8 cellular contexts compared by ENCODE assay signal in genomic region chr10:102225646-102226541, GRCh38. TPM values are rescaled to one million over a fixed set of nuclear protein-coding genes. Genes with fewer than 3 reads are reported as not detected.
DNase-seq lines count a peak whose midpoint lies in the region; ATAC-seq and TF ChIP-seq lines count a peak whose summit lies in the region.

TSS of gene ELOVL3 (plus strand) at chr10:102226299. CDS start at chr10:102226549, 250 bp downstream.

- H3K4me1 Mint-ChIP-seq in nephron, result peaks cover 35% of the 10 kb centered on the region

- no peaks in the 10 kb centered on the region for H3K36me3 Mint-ChIP-seq in nephron (ENCODE audit: low read depth)

- H3K9me3 Mint-ChIP-seq in nephron, result no peaks in the 10 kb centered on the region

- H3K4me3 Mint-ChIP-seq in nephron, result peak within 1 kb of the TSS; percentile 74 to 80 (median 78)

- DNase-seq in BE2C, result peak; percentile 96
- peak; percentile 98 for DNase-seq in HK-2 (ENCODE audit: unreplicated experiment)
- peak; percentile 79 to 96 (median 92) for DNase-seq in Peyer's patch
- DNase-seq in activated effector memory CD4-positive, alpha-beta T cell treated with anti-CD3 and anti-CD28 coated beads, Interleukin-2, amount 50 U/mL, for 16 hours, result peak; percentile 94
- peak; percentile 95 for DNase-seq in fibroblast of pulmonary artery (ENCODE audit: low read depth)
- peak; percentile 69 to 84 (median 74) for DNase-seq in stimulated activated naive CD4-positive, alpha-beta T cell (lab: John Stamatoyannopoulos, UW)

- TF ChIP-seq POLR2A in Peyer's patch (IDR thresholded peaks at IDR 0.05), result no peak

- H3K4me3 ChIP-seq in BE2C (ENCODE audit: low read depth, low read length), result peak within 1 kb of the TSS; percentile 42
- peak within 1 kb of the TSS in 3 of 4 donors; percentile 24 to 35 (median 31) for H3K4me3 ChIP-seq in Peyer's patch
- peak within 1 kb of the TSS; percentile 15 for H3K4me3 ChIP-seq in fibroblast of pulmonary artery (replicated peaks; ENCODE audit: low read depth, low read length)

- peaks cover 21% of the 10 kb centered on the region for H3K27me3 ChIP-seq in BE2C
- peaks cover 0 to 3% of the 10 kb centered on the region in 2 donors for H3K27me3 ChIP-seq in Peyer's patch

- H3K27ac Mint-ChIP-seq in nephron, result peak within 1 kb of the TSS; percentile 88 to 96 (median 94)

- H3K9me3 ChIP-seq in BE2C (no peaks in the 10 kb centered on the region), Peyer's patch (no peaks in the 10 kb centered on the region)

- ATAC-seq in GM19452 (IDR thresholded peaks at IDR 0.05; ENCODE audit: unreplicated experiment), result peak; percentile 94

- no peaks in the 10 kb centered on the region for H3K36me3 ChIP-seq in BE2C
- H3K36me3 ChIP-seq in Peyer's patch, result no peaks in the 10 kb centered on the region

- TF ChIP-seq CTCF in BE2C (IDR thresholded peaks at IDR 0.05; ENCODE audit: low read depth, low read length) (no peak), Peyer's patch (IDR thresholded peaks at IDR 0.05) (no peak), fibroblast of pulmonary artery (IDR thresholded peaks at IDR 0.05; ENCODE audit: low read length, missing control alignments) (no peak), nephron (IDR thresholded peaks at IDR 0.05; ENCODE audit: unreplicated experiment in 3 of 3) (no peak)

- no peaks in the 10 kb centered on the region for H3K4me1 ChIP-seq in BE2C
- peaks cover 0 to 17% (median 5%) of the 10 kb centered on the region in 4 donors for H3K4me1 ChIP-seq in Peyer's patch

- peaks cover 55% of the 10 kb centered on the region for H3K27me3 Mint-ChIP-seq in nephron (ENCODE audit: low read depth)

- H3K27ac ChIP-seq in Peyer's patch, result peak within 1 kb of the TSS in 3 of 4 donors; percentile 18 to 58 (median 44)

RNA-seq across cellular contexts. Expression of gene ELOVL3, which starts in this region (rescaled TPM):
- 0.32 TPM for polyA plus RNA-seq in BE2C (2012; ENCODE audit: insufficient read depth, insufficient read length, low read depth)
- not detected for total RNA-seq in Peyer's patch

Comparison
In these comparisons a context has a peak if more than half of its experiments do, and no peak if none do; other contexts are left out.
1. Peak in every context shown above with its lines: DNase-seq, ATAC-seq, H3K4me3 ChIP-seq and H3K27ac ChIP-seq.
2. Peak in DNase-seq, H3K4me3 ChIP-seq and H3K27ac ChIP-seq in Peyer's patch; RNA of the gene not detected or under 1 TPM.